Comparison of ENCODE assay signal across 1 cellular context in the genomic region with DNA sequence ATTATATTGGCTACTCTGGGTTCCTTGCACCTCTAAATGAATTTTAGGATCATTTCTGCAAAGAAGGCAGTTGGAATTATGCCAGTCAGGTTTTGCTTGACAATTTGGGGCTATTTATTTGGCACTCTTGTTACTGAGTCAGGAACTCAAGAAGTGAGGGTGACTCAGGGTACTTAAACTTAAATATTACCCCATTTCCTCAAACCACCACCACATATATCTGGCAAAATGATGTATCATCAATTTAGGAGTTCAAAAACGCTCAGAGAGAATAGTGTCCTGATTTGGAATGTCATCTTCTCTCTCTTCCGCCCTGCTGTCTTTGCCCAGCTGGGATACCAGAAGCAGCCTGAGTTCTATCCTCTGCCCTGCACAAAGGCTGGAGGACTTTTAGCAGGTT.
TF ChIP-seq lines count a peak whose summit lies in the region.

No MANE protein-coding gene starts in this region.

TF ChIP-seq in SK-N-SH, 30 proteins besides CTCF, POLR2A, EP300 and RAD21 (continued from another document):
- TF ChIP-seq, protein P1, sequence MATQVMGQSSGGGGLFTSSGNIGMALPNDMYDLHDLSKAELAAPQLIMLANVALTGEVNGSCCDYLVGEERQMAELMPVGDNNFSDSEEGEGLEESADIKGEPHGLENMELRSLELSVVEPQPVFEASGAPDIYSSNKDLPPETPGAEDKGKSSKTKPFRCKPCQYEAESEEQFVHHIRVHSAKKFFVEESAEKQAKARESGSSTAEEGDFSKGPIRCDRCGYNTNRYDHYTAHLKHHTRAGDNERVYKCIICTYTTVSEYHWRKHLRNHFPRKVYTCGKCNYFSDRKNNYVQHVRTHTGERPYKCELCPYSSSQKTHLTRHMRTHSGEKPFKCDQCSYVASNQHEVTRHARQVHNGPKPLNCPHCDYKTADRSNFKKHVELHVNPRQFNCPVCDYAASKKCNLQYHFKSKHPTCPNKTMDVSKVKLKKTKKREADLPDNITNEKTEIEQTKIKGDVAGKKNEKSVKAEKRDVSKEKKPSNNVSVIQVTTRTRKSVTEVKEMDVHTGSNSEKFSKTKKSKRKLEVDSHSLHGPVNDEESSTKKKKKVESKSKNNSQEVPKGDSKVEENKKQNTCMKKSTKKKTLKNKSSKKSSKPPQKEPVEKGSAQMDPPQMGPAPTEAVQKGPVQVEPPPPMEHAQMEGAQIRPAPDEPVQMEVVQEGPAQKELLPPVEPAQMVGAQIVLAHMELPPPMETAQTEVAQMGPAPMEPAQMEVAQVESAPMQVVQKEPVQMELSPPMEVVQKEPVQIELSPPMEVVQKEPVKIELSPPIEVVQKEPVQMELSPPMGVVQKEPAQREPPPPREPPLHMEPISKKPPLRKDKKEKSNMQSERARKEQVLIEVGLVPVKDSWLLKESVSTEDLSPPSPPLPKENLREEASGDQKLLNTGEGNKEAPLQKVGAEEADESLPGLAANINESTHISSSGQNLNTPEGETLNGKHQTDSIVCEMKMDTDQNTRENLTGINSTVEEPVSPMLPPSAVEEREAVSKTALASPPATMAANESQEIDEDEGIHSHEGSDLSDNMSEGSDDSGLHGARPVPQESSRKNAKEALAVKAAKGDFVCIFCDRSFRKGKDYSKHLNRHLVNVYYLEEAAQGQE (IDR thresholded peaks at IDR 0.05; ENCODE audit: low read depth, low read length) = no peak
- TF ChIP-seq TAF1 (IDR thresholded peaks at IDR 0.05; ENCODE audit: borderline replicate concordance, low read depth, low read length) (no peak), POLR2AphosphoS5 (IDR thresholded peaks at IDR 0.05; ENCODE audit: low read depth, low read length) (no peak), NRF1 (IDR thresholded peaks at IDR 0.05; ENCODE audit: low read depth, low read length) (no peak), SMC3 (IDR thresholded peaks at IDR 0.05; ENCODE audit: low read depth, low read length) (no peak), SIN3A (IDR thresholded peaks at IDR 0.05; ENCODE audit: borderline replicate concordance, low read depth, low read length) (no peak), FOXJ3 (CRISPR knock-in tag; IDR thresholded peaks at IDR 0.05) (no peak), EZH2phosphoT487 (IDR thresholded peaks at IDR 0.05; ENCODE audit: borderline replicate concordance, low read depth) (no peak), JUND (IDR thresholded peaks at IDR 0.05) (no peak)
- TF ChIP-seq, protein P2, sequence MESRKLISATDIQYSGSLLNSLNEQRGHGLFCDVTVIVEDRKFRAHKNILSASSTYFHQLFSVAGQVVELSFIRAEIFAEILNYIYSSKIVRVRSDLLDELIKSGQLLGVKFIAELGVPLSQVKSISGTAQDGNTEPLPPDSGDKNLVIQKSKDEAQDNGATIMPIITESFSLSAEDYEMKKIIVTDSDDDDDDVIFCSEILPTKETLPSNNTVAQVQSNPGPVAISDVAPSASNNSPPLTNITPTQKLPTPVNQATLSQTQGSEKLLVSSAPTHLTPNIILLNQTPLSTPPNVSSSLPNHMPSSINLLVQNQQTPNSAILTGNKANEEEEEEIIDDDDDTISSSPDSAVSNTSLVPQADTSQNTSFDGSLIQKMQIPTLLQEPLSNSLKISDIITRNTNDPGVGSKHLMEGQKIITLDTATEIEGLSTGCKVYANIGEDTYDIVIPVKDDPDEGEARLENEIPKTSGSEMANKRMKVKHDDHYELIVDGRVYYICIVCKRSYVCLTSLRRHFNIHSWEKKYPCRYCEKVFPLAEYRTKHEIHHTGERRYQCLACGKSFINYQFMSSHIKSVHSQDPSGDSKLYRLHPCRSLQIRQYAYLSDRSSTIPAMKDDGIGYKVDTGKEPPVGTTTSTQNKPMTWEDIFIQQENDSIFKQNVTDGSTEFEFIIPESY (IDR thresholded peaks at IDR 0.05; ENCODE audit: borderline replicate concordance, low read depth) = no peak
- TF ChIP-seq, protein P3, sequence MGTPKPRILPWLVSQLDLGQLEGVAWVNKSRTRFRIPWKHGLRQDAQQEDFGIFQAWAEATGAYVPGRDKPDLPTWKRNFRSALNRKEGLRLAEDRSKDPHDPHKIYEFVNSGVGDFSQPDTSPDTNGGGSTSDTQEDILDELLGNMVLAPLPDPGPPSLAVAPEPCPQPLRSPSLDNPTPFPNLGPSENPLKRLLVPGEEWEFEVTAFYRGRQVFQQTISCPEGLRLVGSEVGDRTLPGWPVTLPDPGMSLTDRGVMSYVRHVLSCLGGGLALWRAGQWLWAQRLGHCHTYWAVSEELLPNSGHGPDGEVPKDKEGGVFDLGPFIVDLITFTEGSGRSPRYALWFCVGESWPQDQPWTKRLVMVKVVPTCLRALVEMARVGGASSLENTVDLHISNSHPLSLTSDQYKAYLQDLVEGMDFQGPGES (IDR thresholded peaks at IDR 0.05; ENCODE audit: low read depth, low read length) = no peak
